ENCODE assay signal across 8 cellular contexts in genomic region chr13:28531195-28531955, GRCh38. TPM values are rescaled to one million over a fixed set of nuclear protein-coding genes. Genes with fewer than 3 reads are reported as not detected.
DNase-seq lines count a peak whose midpoint lies in the region; ATAC-seq and TF ChIP-seq lines count a peak whose summit lies in the region.

No MANE protein-coding gene starts in this region.

- ATAC-seq in HG03135 (IDR thresholded peaks at IDR 0.05; ENCODE audit: unreplicated experiment) (no peak), GM19023 (IDR thresholded peaks at IDR 0.05; ENCODE audit: unreplicated experiment) (no peak)

- no peaks in the 10 kb centered on the region for H3K36me3 ChIP-seq in SJSA1
- no peaks in the 10 kb centered on the region for H3K36me3 ChIP-seq in cardiac muscle cell

- peak; percentile 72 for DNase-seq in GM03348 (ENCODE audit: low spot score)
- DNase-seq in SJSA1 (ENCODE audit: low read depth in 1 of 2, low spot score in 2 of 2), result peak; percentile 36 to 41
- peak; percentile 40 to 41 for DNase-seq in cardiac muscle cell (ENCODE audit: low read depth in 1 of 2, low spot score in 1 of 2)
- peak; percentile 87 for DNase-seq in retina
- no peak for DNase-seq in T-helper 1 cell
- no peak for DNase-seq in superior temporal gyrus (ENCODE audit: extremely low spot score)

- no peaks in the 10 kb centered on the region for H3K27me3 ChIP-seq in SJSA1 (replicated peaks)
- H3K27me3 ChIP-seq in cardiac muscle cell, result peaks cover 43% of the 10 kb centered on the region

- H3K4me3 ChIP-seq in SJSA1, result peak overlapping the region; percentile 55
- H3K4me3 ChIP-seq in cardiac muscle cell, result peak overlapping the region; percentile 58

- peaks cover 24% of the 10 kb centered on the region for H3K4me1 ChIP-seq in SJSA1 (replicated peaks)
- H3K4me1 ChIP-seq in cardiac muscle cell (ENCODE audit: low read depth), result no peaks in the 10 kb centered on the region

- H3K27ac ChIP-seq in SJSA1 (peak overlapping the region; percentile 45), cardiac muscle cell (no peak overlapping the region)

- H3K9me3 ChIP-seq in SJSA1 (replicated peaks), result no peaks in the 10 kb centered on the region
- H3K9me3 ChIP-seq in cardiac muscle cell (ENCODE audit: low read depth), result no peaks in the 10 kb centered on the region

- no peak for TF ChIP-seq CTCF in cardiac muscle cell (IDR thresholded peaks at IDR 0.05; ENCODE audit: low read depth, low read length)

RNA-seq across cellular contexts. Expression of gene FLT1, which starts 36.4 kb away (rescaled TPM):
- total RNA-seq in SJSA1 (2014; rRNA removed; shearing (Covaris generic)), result 1.6 and 3.8 TPM in 2 replicates
- 10.1 and 14.8 TPM in 2 replicates for total RNA-seq in cardiac muscle cell
- polyA plus RNA-seq in cardiac muscle cell, result 7.5 and 7.6 TPM in 2 replicates

Comparison
In these comparisons a context has a peak if more than half of its experiments do, and no peak if none do; other contexts are left out.
1. DNase-seq: peak in GM03348 (single experiment), SJSA1 (2 of 2), cardiac muscle cell (2 of 2) and retina (single experiment); none in T-helper 1 cell (0 of 5) and superior temporal gyrus (single experiment).